ENCODE assay signal across 38 cellular contexts in genomic region chr15:88839146-88839545, GRCh38. TPM values are rescaled to one million over a fixed set of nuclear protein-coding genes. Genes with fewer than 3 reads are reported as not detected.
"Had no signal": no experiment of that assay in that cellular context is flagged by ENCODE, and none has a peak within 500 bp of the region (broad histone marks: within the 10 kb centered on the region; RNA-seq: fewer than 3 reads in every experiment).

No MANE protein-coding gene starts in this region.

- H3K9me3 ChIP-seq: adrenal gland, body of pancreas, colonic mucosa, esophagus squamous epithelium, gastrocnemius medialis, heart left ventricle had no signal

- H3K4me3 Mint-ChIP-seq: activated CD4-positive, alpha-beta memory T cell treated with anti-CD3 and anti-CD28 coated beads for 36 hours; activated CD4-positive, alpha-beta T cell treated with anti-CD3 and anti-CD28 coated beads for 36 hours; activated CD4-positive, alpha-beta T cell treated with anti-CD3 and anti-CD28 coated beads, Interleukin-2, amount 10 ng/mL, durations not matched to agents 24 days and 14 days; activated CD8-positive, alpha-beta memory T cell treated with anti-CD3 and anti-CD28 coated beads, Interleukin-2, amount 10 ng/mL, durations not matched to agents 7 days and 5 days; activated CD8-positive, alpha-beta T cell treated with anti-CD3 and anti-CD28 coated beads, Interleukin-2, amount 10 ng/mL, durations not matched to agents 7 days and 5 days; activated naive CD4-positive, alpha-beta T cell treated with anti-CD3 and anti-CD28 coated beads for 36 hours; activated naive CD4-positive, alpha-beta T cell treated with anti-CD3 and anti-CD28 coated beads, Interleukin-2, amount 50 U/mL, for 24 hours; activated naive CD8-positive, alpha-beta T cell treated with anti-CD3 and anti-CD28 coated beads for 36 hours; activated naive CD8-positive, alpha-beta T cell treated with anti-CD3 and anti-CD28 coated beads, Interleukin-2, amount 50 U/mL, for 24 hours; activated T-helper 1 cell treated with anti-CD3 and anti-CD28 coated beads, Interleukin-12 subunit alpha, Interleukin-12 subunit beta, Interleukin-2, Interleukin-4 antibody, amounts not matched to agents 30 ng/mL and 10 ng/mL and 1 ng/mL, durations not matched to agents 14 hours and 24 hours and 36 hours had no signal

- H3K27ac ChIP-seq: adrenal gland, body of pancreas, cardiac muscle cell, colonic mucosa, epithelial cell of prostate, esophagus squamous epithelium, gastrocnemius medialis, heart left ventricle had no signal

- H3K9me3 Mint-ChIP-seq: activated CD4-positive, alpha-beta memory T cell treated with anti-CD3 and anti-CD28 coated beads for 36 hours; activated CD4-positive, alpha-beta T cell treated with anti-CD3 and anti-CD28 coated beads, Interleukin-2, amount 10 ng/mL, durations not matched to agents 24 days and 14 days; activated naive CD4-positive, alpha-beta T cell treated with anti-CD3 and anti-CD28 coated beads for 36 hours; activated naive CD4-positive, alpha-beta T cell treated with anti-CD3 and anti-CD28 coated beads, Interleukin-2, amount 50 U/mL, for 24 hours; activated naive CD8-positive, alpha-beta T cell treated with anti-CD3 and anti-CD28 coated beads for 36 hours; activated naive CD8-positive, alpha-beta T cell treated with anti-CD3 and anti-CD28 coated beads, Interleukin-2, amount 50 U/mL, for 24 hours; activated T-helper 1 cell treated with anti-CD3 and anti-CD28 coated beads, Interleukin-12 subunit alpha, Interleukin-12 subunit beta, Interleukin-2, Interleukin-4 antibody, amounts not matched to agents 30 ng/mL and 10 ng/mL and 1 ng/mL, durations not matched to agents 14 hours and 24 hours and 36 hours; activated T-helper 2 cell treated with anti-CD3 and anti-CD28 coated beads, Interferon-gamma antibody, Interleukin-2, Interleukin-4, amounts not matched to agents 10 μg/mL and 5 μg/mL and 100 μg/mL, durations not matched to agents 14 hours and 24 hours and 36 hours had no signal

- H3K36me3 Mint-ChIP-seq: activated CD4-positive, alpha-beta memory T cell treated with anti-CD3 and anti-CD28 coated beads for 36 hours; activated CD8-positive, alpha-beta memory T cell treated with anti-CD3 and anti-CD28 coated beads, Interleukin-2, amount 10 ng/mL, durations not matched to agents 7 days and 5 days; activated naive CD4-positive, alpha-beta T cell treated with anti-CD3 and anti-CD28 coated beads, Interleukin-2, amount 50 U/mL, for 24 hours; activated naive CD8-positive, alpha-beta T cell treated with anti-CD3 and anti-CD28 coated beads for 36 hours had no signal

- H3K4me1 ChIP-seq: adrenal gland, body of pancreas, colonic mucosa, gastrocnemius medialis had no signal

- DNase-seq: activated CD4-positive, alpha-beta memory T cell treated with anti-CD3 and anti-CD28 coated beads for 36 hours; activated CD4-positive, alpha-beta T cell treated with anti-CD3 and anti-CD28 coated beads for 36 hours; activated CD4-positive, alpha-beta T cell treated with anti-CD3 and anti-CD28 coated beads, Interleukin-2, amount 10 ng/mL, durations not matched to agents 24 days and 14 days; activated CD4-positive, CD25-positive, alpha-beta regulatory T cell; activated CD4-positive, CD25-positive, alpha-beta regulatory T cell treated with anti-CD3 and anti-CD28 coated beads, Interleukin-2, amount 50 U/mL, for 72 hours; activated CD8-positive, alpha-beta memory T cell treated with anti-CD3 and anti-CD28 coated beads, Interleukin-2, amount 10 ng/mL, durations not matched to agents 7 days and 5 days; activated CD8-positive, alpha-beta memory T cell treated with anti-CD3 and anti-CD28 coated beads, Interleukin-2, amount 50 U/mL, for 4 hours; activated CD8-positive, alpha-beta T cell treated with anti-CD3 and anti-CD28 coated beads, Interleukin-2, amount 10 ng/mL, durations not matched to agents 7 days and 5 days; activated effector memory CD4-positive, alpha-beta T cell treated with anti-CD3 and anti-CD28 coated beads, Interleukin-2, amount 50 U/mL, for 16 hours; activated naive CD4-positive, alpha-beta T cell treated with anti-CD3 and anti-CD28 coated beads for 36 hours; activated naive CD8-positive, alpha-beta T cell treated with anti-CD3 and anti-CD28 coated beads for 36 hours; activated naive CD8-positive, alpha-beta T cell treated with anti-CD3 and anti-CD28 coated beads, Interleukin-2, amount 50 U/mL, for 24 hours; activated T-cell treated with anti-CD3 and anti-CD28 coated beads, Interleukin-2, amount 50 U/mL, for 1 hour; activated T-cell treated with anti-CD3 and anti-CD28 coated beads, Interleukin-2, amount 50 U/mL, for 48 hours; adrenal gland; amygdala; aorta; body of pancreas; central memory CD4-positive, alpha-beta T cell; cerebellar nuclear complex; colonic mucosa; effector CD8-positive, alpha-beta T cell; esophagus squamous epithelium; foreskin fibroblast; gastrocnemius medialis; glutamatergic neuron; heart left ventricle; T-helper 2 cell had no signal

- H3K27ac Mint-ChIP-seq: activated CD4-positive, alpha-beta memory T cell treated with anti-CD3 and anti-CD28 coated beads for 36 hours; activated CD4-positive, alpha-beta T cell treated with anti-CD3 and anti-CD28 coated beads for 36 hours; activated CD4-positive, alpha-beta T cell treated with anti-CD3 and anti-CD28 coated beads, Interleukin-2, amount 10 ng/mL, durations not matched to agents 24 days and 14 days; activated CD8-positive, alpha-beta memory T cell treated with anti-CD3 and anti-CD28 coated beads, Interleukin-2, amount 10 ng/mL, durations not matched to agents 7 days and 5 days; activated CD8-positive, alpha-beta T cell treated with anti-CD3 and anti-CD28 coated beads, Interleukin-2, amount 10 ng/mL, durations not matched to agents 7 days and 5 days; activated naive CD4-positive, alpha-beta T cell treated with anti-CD3 and anti-CD28 coated beads for 36 hours; activated naive CD4-positive, alpha-beta T cell treated with anti-CD3 and anti-CD28 coated beads, Interleukin-2, amount 50 U/mL, for 24 hours; activated naive CD8-positive, alpha-beta T cell treated with anti-CD3 and anti-CD28 coated beads for 36 hours; activated naive CD8-positive, alpha-beta T cell treated with anti-CD3 and anti-CD28 coated beads, Interleukin-2, amount 50 U/mL, for 24 hours; activated T-helper 1 cell treated with anti-CD3 and anti-CD28 coated beads, Interleukin-12 subunit alpha, Interleukin-12 subunit beta, Interleukin-2, Interleukin-4 antibody, amounts not matched to agents 30 ng/mL and 10 ng/mL and 1 ng/mL, durations not matched to agents 14 hours and 24 hours and 36 hours; activated T-helper 2 cell treated with anti-CD3 and anti-CD28 coated beads, Interferon-gamma antibody, Interleukin-2, Interleukin-4, amounts not matched to agents 10 μg/mL and 5 μg/mL and 100 μg/mL, durations not matched to agents 14 hours and 24 hours and 36 hours had no signal

- FAIRE-seq: endometrium, endothelial cell of umbilical vein had no signal

- H3K36me3 ChIP-seq: adrenal gland, cardiac muscle cell, colonic mucosa, esophagus squamous epithelium, gastrocnemius medialis, heart left ventricle had no signal

- H3K27me3 ChIP-seq: adrenal gland, body of pancreas, cardiac muscle cell, colonic mucosa, gastrocnemius medialis had no signal

- ATAC-seq: activated CD4-positive, alpha-beta T cell treated with anti-CD3 and anti-CD28 coated beads for 36 hours; activated CD8-positive, alpha-beta memory T cell treated with anti-CD3 and anti-CD28 coated beads, Interleukin-2, amount 10 ng/mL, durations not matched to agents 7 days and 5 days; activated CD8-positive, alpha-beta T cell treated with anti-CD3 and anti-CD28 coated beads, Interleukin-2, amount 10 ng/mL, durations not matched to agents 7 days and 5 days; activated naive CD8-positive, alpha-beta T cell treated with anti-CD3 and anti-CD28 coated beads, Interleukin-2, amount 50 U/mL, for 24 hours; body of pancreas; gastrocnemius medialis; heart left ventricle had no signal

- H3K27me3 Mint-ChIP-seq: activated CD4-positive, alpha-beta T cell treated with anti-CD3 and anti-CD28 coated beads, Interleukin-2, amount 10 ng/mL, durations not matched to agents 24 days and 14 days; activated CD8-positive, alpha-beta memory T cell treated with anti-CD3 and anti-CD28 coated beads, Interleukin-2, amount 10 ng/mL, durations not matched to agents 7 days and 5 days; activated naive CD8-positive, alpha-beta T cell treated with anti-CD3 and anti-CD28 coated beads, Interleukin-2, amount 50 U/mL, for 24 hours had no signal

- H3K4me3 ChIP-seq: adrenal gland, body of pancreas, cardiac muscle cell, colonic mucosa, esophagus squamous epithelium, gastrocnemius medialis, heart left ventricle had no signal

- H3K4me1 Mint-ChIP-seq: activated CD8-positive, alpha-beta memory T cell treated with anti-CD3 and anti-CD28 coated beads, Interleukin-2, amount 10 ng/mL, durations not matched to agents 7 days and 5 days; activated naive CD4-positive, alpha-beta T cell treated with anti-CD3 and anti-CD28 coated beads, Interleukin-2, amount 50 U/mL, for 24 hours had no signal

RNA-seq across cellular contexts. Expression of gene ACAN, which starts 35.9 kb away (rescaled TPM):
- total RNA-seq: activated CD4-positive, alpha-beta memory T cell treated with anti-CD3 and anti-CD28 coated beads for 36 hours; activated CD4-positive, alpha-beta T cell treated with anti-CD3 and anti-CD28 coated beads for 36 hours; activated CD4-positive, alpha-beta T cell treated with anti-CD3 and anti-CD28 coated beads, Interleukin-2, amount 10 ng/mL, durations not matched to agents 24 days and 14 days; activated CD8-positive, alpha-beta memory T cell treated with anti-CD3 and anti-CD28 coated beads for 36 hours; activated CD8-positive, alpha-beta memory T cell treated with anti-CD3 and anti-CD28 coated beads, Interleukin-2, amount 10 ng/mL, durations not matched to agents 7 days and 5 days; activated CD8-positive, alpha-beta T cell treated with anti-CD3 and anti-CD28 coated beads, Interleukin-2, amount 10 ng/mL, durations not matched to agents 7 days and 5 days; activated naive CD4-positive, alpha-beta T cell treated with anti-CD3 and anti-CD28 coated beads for 36 hours; activated naive CD8-positive, alpha-beta T cell treated with anti-CD3 and anti-CD28 coated beads for 36 hours; activated T-helper 1 cell treated with anti-CD3 and anti-CD28 coated beads, Interleukin-12 subunit alpha, Interleukin-12 subunit beta, Interleukin-2, Interleukin-4 antibody, amounts not matched to agents 30 ng/mL and 10 ng/mL and 1 ng/mL, durations not matched to agents 14 hours and 24 hours and 36 hours; activated T-helper 2 cell treated with anti-CD3 and anti-CD28 coated beads, Interferon-gamma antibody, Interleukin-2, Interleukin-4, amounts not matched to agents 10 μg/mL and 5 μg/mL and 100 μg/mL, durations not matched to agents 14 hours and 24 hours and 36 hours; dermis microvascular lymphatic vessel endothelial cell; endothelial cell of umbilical vein; T-helper 1 cell treated with Interleukin-12 subunit alpha and Interleukin-12 subunit beta and Interleukin-4 antibody, amounts not matched to agents 30 ng/mL and 1 ng/mL, for 36 hours had no signal
- polyA plus RNA-seq: endothelial cell of umbilical vein had no signal
